In genomic region chr1:235573880-235574279, GRCh38 we compare ENCODE assay signal across 8 cellular contexts.
"Had no signal": no experiment of that assay in that cellular context is flagged by ENCODE, and none has a peak within 500 bp of the region (broad histone marks: within the 10 kb centered on the region; RNA-seq: fewer than 3 reads in every experiment).

No MANE protein-coding gene starts in this region.

- DNase-seq: GDM1, GF-D8 had no signal

- ATAC-seq: GM12878 had no signal

- H3K4me3 ChIP-seq: GM12878 had no signal

- FAIRE-seq: G401.6, GM12878, GM12891, GM12892, GM18507, GM19239 had no signal
